In the genomic region with DNA sequence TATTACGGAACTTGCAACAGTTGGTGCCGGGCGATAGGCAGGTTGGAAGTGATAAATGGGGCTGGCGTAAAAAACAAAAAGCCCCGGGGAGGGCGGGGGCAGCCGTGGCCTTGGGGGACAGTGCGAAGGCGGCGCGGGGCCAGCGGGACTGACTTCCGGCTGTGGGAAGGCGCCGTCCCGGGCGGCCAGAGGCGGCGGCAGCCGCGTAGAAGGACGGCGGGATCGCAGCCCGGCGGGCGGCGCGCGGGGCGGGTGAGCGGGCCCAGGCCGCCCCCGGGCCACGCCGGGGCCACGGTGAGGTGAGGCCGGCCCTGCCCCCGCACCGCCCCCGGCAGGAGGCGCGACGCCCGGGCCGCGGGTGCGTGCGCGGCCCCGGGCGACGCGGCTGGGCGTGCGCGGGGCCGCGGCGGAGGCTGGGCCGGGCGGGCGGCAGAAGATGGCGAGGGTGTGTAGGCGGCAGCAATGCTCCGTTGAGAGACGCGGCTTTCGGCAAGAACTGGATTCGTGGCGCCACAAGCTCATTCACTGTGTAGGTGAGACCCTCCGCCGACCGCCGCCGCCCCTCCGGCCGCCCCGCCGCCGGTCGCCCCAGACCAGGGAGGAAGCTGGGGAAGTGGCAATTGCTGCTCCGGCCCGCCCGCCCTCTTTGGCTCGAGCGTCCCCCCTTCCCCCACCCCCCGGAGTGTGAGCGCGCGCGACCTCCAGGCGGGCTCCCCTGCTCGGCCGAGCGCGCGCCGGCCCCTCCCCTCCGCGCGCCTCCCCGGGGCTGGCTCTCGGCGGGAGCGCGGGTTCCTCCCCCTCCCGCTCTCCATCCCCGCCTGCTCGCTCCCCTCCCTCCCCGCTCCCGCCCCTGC, we compare ENCODE assay signal across 8 cellular contexts. TPM values are rescaled to one million over a fixed set of nuclear protein-coding genes. Genes with fewer than 3 reads are reported as not detected.
DNase-seq lines count a peak whose midpoint lies in the region; ATAC-seq, FAIRE-seq and TF ChIP-seq lines count a peak whose summit lies in the region.

A gene (plus strand): TSS at position 432 of the 854 bp plus-strand sequence. CDS start 116,760 bp downstream, outside the sequence.

- DNase-seq in A549 (ENCODE audit: low read depth in 1 of 2, low spot score in 1 of 2) (peak; percentile 91 to 96), NCI-H2196 (lab: John Stamatoyannopoulos, UW; ENCODE audit: unreplicated experiment) (peak; percentile 79), activated B cell treated with CpG ODN at 0.5 μM for 24 hours (peak; percentile 87), bronchial epithelial cell (ENCODE audit: low read depth) (peak; percentile 56), inferior parietal cortex (ENCODE audit: extremely low spot score) (peak; percentile 65), spleen (peak; percentile 96)

- no peaks in the 10 kb centered on the region for H3K27me3 Mint-ChIP-seq in activated B cell treated with CpG ODN at 0.5 μM for 24 hours

- H3K4me3 ChIP-seq in A549 (peak within 1 kb of the TSS; percentile 93), bronchial epithelial cell (ENCODE audit: low read depth, low read length) (peak within 1 kb of the TSS; percentile 94), spleen (peak within 1 kb of the TSS; percentile 83 to 94 (median 88))

- peaks cover 37% of the 10 kb centered on the region for H3K4me1 ChIP-seq in A549
- H3K4me1 ChIP-seq in spleen = peaks cover 34 to 68% (median 56%) of the 10 kb centered on the region in 6 donors

- ATAC-seq in A549 (peak; percentile 73 to 83), HG03060 (IDR thresholded peaks at IDR 0.05; ENCODE audit: low read depth, unreplicated experiment) (peak; percentile 26), activated B cell treated with CpG ODN at 0.5 μM for 24 hours (ENCODE audit: low read depth) (peak; percentile 71)

- H3K27ac ChIP-seq in A549 = peak within 1 kb of the TSS; percentile 99 to 100
- H3K27ac ChIP-seq in spleen = peak within 1 kb of the TSS; percentile 94 to 98 (median 98)

- no peak for FAIRE-seq in A549 (lab: Jason Lieb, UNC)
- FAIRE-seq in bronchial epithelial cell (lab: Jason Lieb, UNC) = no peak

- POLR2A ChIA-PET in A549 (lab: Yijun Ruan, JAX) = interaction anchor here (0.9 to 2.0 kb wide), 3 partner anchors 51 to 192 kb away, joined by 3 to 6 read pairs (median 5); no protein-coding TSS in a partner anchor
- POLR2A ChIA-PET in activated B cell treated with CpG ODN at 0.5 μM for 24 hours (lab: Charles Lee) = interaction anchor here (0.5 to 1.9 kb wide), 17 partner anchors 13 to 319 kb away, joined by 3 to 8 read pairs (median 4); a partner anchor contains a TSS

- H3K36me3 ChIP-seq in bronchial epithelial cell (ENCODE audit: control insufficient read depth, insufficient read depth, low read length) (no peaks in the 10 kb centered on the region), spleen (peaks cover 0 to 1% (median 0%) of the 10 kb centered on the region in 6 donors)

- peaks cover 58% of the 10 kb centered on the region for H3K4me1 Mint-ChIP-seq in activated B cell treated with CpG ODN at 0.5 μM for 24 hours

- TF ChIP-seq RAD21 in A549 (conservative IDR thresholded peaks at IDR 0.05 in 1 of 2, IDR thresholded peaks at IDR 0.05 in 1 of 2) = no peak; a peak in 1 of 5 replicates

- peak within 1 kb of the TSS; percentile 87 for H3K4me3 Mint-ChIP-seq in activated B cell treated with CpG ODN at 0.5 μM for 24 hours

- no peaks in the 10 kb centered on the region for H3K9me3 Mint-ChIP-seq in activated B cell treated with CpG ODN at 0.5 μM for 24 hours

- TF ChIP-seq POLR2A in A549 (IDR thresholded peaks at IDR 0.05; ENCODE audit: low read length) (peak; percentile 86), GM18526 (IDR thresholded peaks at IDR 0.05; ENCODE audit: extremely low read depth, insufficient read length) (peak; percentile 76), spleen (IDR thresholded peaks at IDR 0.05) (peak in 1 of 3 donors; percentile 64)

- H3K27ac Mint-ChIP-seq in activated B cell treated with CpG ODN at 0.5 μM for 24 hours = peak within 1 kb of the TSS; percentile 94

- TF ChIP-seq CTCF in A549 (IDR thresholded peaks at IDR 0.05) (no peak), activated B cell treated with CpG ODN at 0.5 μM for 24 hours (IDR thresholded peaks at IDR 0.05) (no peak), bronchial epithelial cell (IDR thresholded peaks at IDR 0.05; ENCODE audit: insufficient read depth, low read length, severe bottlenecking) (no peak), spleen (IDR thresholded peaks at IDR 0.05 in 8 of 11, conservative IDR thresholded peaks at IDR 0.05 in 3 of 11) (peak in 2 of 11 experiments; percentile 9 to 28)

- intact Hi-C loops in activated B cell treated with CpG ODN at 0.5 μM for 24 hours (cut with micrococcal nuclease) = loop anchor here (2.0 to 10.0 kb wide), 6 partner anchors 33 to 319 kb away; a partner anchor contains a TSS
- intact Hi-C loops in spleen (cut with DNase I; ENCODE audit: low total_unique reads) = loop anchor here (5.0 kb wide), 1 partner anchor 190 kb away; no protein-coding TSS in a partner anchor

- under 1% methylated on average over 17 of the region's 112 CpGs for WGBS in A549 (ENCODE audit: missing lambda C conversion rate)
- 0 to 1% (median 0%) methylated on average over 24 to 111 of the region's 112 CpGs for WGBS in spleen, 5 donors

- peak within 1 kb of the TSS; percentile 79 for H3K4me2 ChIP-seq in A549

- H3K27me3 ChIP-seq in bronchial epithelial cell (ENCODE audit: control insufficient read depth, insufficient read depth, low read length) (no peaks in the 10 kb centered on the region), spleen (replicated peaks in 1 of 7) (no peaks in the 10 kb centered on the region)

- H3K9me3 ChIP-seq in A549 (no peaks in the 10 kb centered on the region), spleen (no peaks in the 10 kb centered on the region)

- no peak for TF ChIP-seq EP300 in A549 (IDR thresholded peaks at IDR 0.05)

- CTCF ChIA-PET in A549 (lab: Yijun Ruan, JAX) (no interaction called here), activated B cell treated with CpG ODN at 0.5 μM for 24 hours (lab: Charles Lee) (interaction anchor here (1.1 kb wide), 1 partner anchor 141 kb away, joined by 3 read pairs; no protein-coding TSS in a partner anchor)

- peaks cover 21% of the 10 kb centered on the region for H3K36me3 Mint-ChIP-seq in activated B cell treated with CpG ODN at 0.5 μM for 24 hours (ENCODE audit: low read depth)

TF ChIP-seq in A549, 52 proteins besides CTCF, POLR2A, EP300 and RAD21 (continues in another document):
- no peak for TF ChIP-seq CBX8 (IDR thresholded peaks at IDR 0.05)
- TF ChIP-seq, protein P1, sequence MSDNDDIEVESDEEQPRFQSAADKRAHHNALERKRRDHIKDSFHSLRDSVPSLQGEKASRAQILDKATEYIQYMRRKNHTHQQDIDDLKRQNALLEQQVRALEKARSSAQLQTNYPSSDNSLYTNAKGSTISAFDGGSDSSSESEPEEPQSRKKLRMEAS (IDR thresholded peaks at IDR 0.05) = peak; percentile 28
- no peak for TF ChIP-seq NR3C1 (IDR thresholded peaks at IDR 0.05)
- TF ChIP-seq SMC3 (IDR thresholded peaks at IDR 0.05) = peak; percentile 6; the same call in 1 of the 3 replicates
- TF ChIP-seq, protein P2, sequence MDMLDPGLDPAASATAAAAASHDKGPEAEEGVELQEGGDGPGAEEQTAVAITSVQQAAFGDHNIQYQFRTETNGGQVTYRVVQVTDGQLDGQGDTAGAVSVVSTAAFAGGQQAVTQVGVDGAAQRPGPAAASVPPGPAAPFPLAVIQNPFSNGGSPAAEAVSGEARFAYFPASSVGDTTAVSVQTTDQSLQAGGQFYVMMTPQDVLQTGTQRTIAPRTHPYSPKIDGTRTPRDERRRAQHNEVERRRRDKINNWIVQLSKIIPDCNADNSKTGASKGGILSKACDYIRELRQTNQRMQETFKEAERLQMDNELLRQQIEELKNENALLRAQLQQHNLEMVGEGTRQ (IDR thresholded peaks at IDR 0.05) = no peak
- no peak for TF ChIP-seq TP53 (CRISPR knock-in tag; IDR thresholded peaks at IDR 0.05)
- TF ChIP-seq, protein P3, sequence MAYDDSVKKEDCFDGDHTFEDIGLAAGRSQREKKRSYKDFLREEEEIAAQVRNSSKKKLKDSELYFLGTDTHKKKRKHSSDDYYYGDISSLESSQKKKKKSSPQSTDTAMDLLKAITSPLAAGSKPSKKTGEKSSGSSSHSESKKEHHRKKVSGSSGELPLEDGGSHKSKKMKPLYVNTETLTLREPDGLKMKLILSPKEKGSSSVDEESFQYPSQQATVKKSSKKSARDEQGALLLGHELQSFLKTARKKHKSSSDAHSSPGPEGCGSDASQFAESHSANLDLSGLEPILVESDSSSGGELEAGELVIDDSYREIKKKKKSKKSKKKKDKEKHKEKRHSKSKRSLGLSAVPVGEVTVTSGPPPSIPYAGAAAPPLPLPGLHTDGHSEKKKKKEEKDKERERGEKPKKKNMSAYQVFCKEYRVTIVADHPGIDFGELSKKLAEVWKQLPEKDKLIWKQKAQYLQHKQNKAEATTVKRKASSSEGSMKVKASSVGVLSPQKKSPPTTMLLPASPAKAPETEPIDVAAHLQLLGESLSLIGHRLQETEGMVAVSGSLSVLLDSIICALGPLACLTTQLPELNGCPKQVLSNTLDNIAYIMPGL (CRISPR knock-in tag; IDR thresholded peaks at IDR 0.05; ENCODE audit: borderline replicate concordance) = no peak
- peak; percentile 75; the same call in 1 of the 2 replicates for TF ChIP-seq PHF8 (IDR thresholded peaks at IDR 0.05; ENCODE audit: borderline replicate concordance, low read depth)
- TF ChIP-seq CEBPB (IDR thresholded peaks at IDR 0.05) = 0 out of 4 replicates have a peak, but pooled peaks of 1 of the 2 experiments have one; percentile 2
- TF ChIP-seq, protein P4, sequence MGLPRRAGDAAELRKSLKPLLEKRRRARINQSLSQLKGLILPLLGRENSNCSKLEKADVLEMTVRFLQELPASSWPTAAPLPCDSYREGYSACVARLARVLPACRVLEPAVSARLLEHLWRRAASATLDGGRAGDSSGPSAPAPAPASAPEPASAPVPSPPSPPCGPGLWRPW (IDR thresholded peaks at IDR 0.05) = no peak
- TF ChIP-seq MAFK (IDR thresholded peaks at IDR 0.05; ENCODE audit: partially characterized antibody) = no peak
- TF ChIP-seq HOXB5 (CRISPR knock-in tag; IDR thresholded peaks at IDR 0.05) = peak; percentile 73; the same call in 1 of the 2 replicates
- peak in 1 of 2 experiments; percentile 83; a peak in 4 of 5 replicates for TF ChIP-seq JUN (IDR thresholded peaks at IDR 0.05)

RNA-seq across cellular contexts. Expression of the gene that starts here (rescaled TPM):
- polyA plus RNA-seq in A549 (2011; rRNA removed) (17.6 TPM in 2 replicates), A549 (2017; fragmentation: RNase III; extraction: RNeasy Plus Mini Kit Qiagen cat#74134 plus additional on column Dnase treatment) (4.8 to 6.9 TPM (median 6.4 TPM) in 3 replicates), spleen (1 to 10 TPM; 2.2 to 3.9 (median 2.4) TPM)
- polyA plus RNA-seq in A549 (2012; cell fraction: cytosol; rRNA removed) = 2.2 and 6.9 TPM in 2 replicates
- 1.3 and 2.9 TPM in 2 replicates for polyA plus RNA-seq in A549 (2012; cell fraction: nucleus; rRNA removed)
- polyA minus RNA-seq in A549 (2011; rRNA and poly(A)+ RNA removed) = 35.5 and 41.7 TPM in 2 replicates
- total RNA-seq in activated B cell treated with CpG ODN at 0.5 μM for 24 hours (42.8 and 54.9 TPM in 2 replicates), bronchial epithelial cell (29.5 and 34.4 TPM in 2 replicates), spleen (100 to 1,000 TPM in 1 of 7 donors, 10 to 100 TPM in 6; 43.1 to 105 (median 51.1) TPM)

Comparison
In these comparisons a context has a peak if more than half of its experiments do, and no peak if none do; other contexts are left out.
1. Peak in every context shown above with its lines: DNase-seq, ATAC-seq, H3K4me3 ChIP-seq and H3K27ac ChIP-seq.
2. ATAC-seq: peak in every context shown above with its lines; median percentile 78 in A549; 71 in activated B cell treated with CpG ODN at 0.5 μM for 24 hours; 26 in HG03060.